37 cellular contexts compared by ENCODE assay signal in genomic region chrX:112233164-112233563, GRCh38.
"Had no signal": no experiment of that assay in that cellular context is flagged by ENCODE, and none has a peak within 500 bp of the region (broad histone marks: within the 10 kb centered on the region; RNA-seq: fewer than 3 reads in every experiment).

No MANE protein-coding gene starts in this region.

- H3K9me3 ChIP-seq: ascending aorta, colonic mucosa, Peyer's patch, SJSA1 had no signal

- ATAC-seq: PC-3 had no signal

- H3K4me1 ChIP-seq: ascending aorta, colonic mucosa, Peyer's patch, SJSA1 had no signal

- DNase-seq: activated B cell treated with CpG ODN at 0.5 μM for 24 hours; activated CD4-positive, alpha-beta memory T cell treated with anti-CD3 and anti-CD28 coated beads for 36 hours; activated CD4-positive, alpha-beta T cell treated with anti-CD3 and anti-CD28 coated beads for 4 hours; activated CD4-positive, alpha-beta T cell treated with anti-CD3 and anti-CD28 coated beads, Interleukin-2, amount 50 U/mL, for 1 hour; activated CD4-positive, CD25-positive, alpha-beta regulatory T cell treated with anti-CD3 and anti-CD28 coated beads, Interleukin-2, amount 50 U/mL, for 72 hours; activated CD8-positive, alpha-beta memory T cell treated with anti-CD3 and anti-CD28 coated beads, Interleukin-2, amount 50 U/mL, for 48 hours; activated effector memory CD4-positive, alpha-beta T cell treated with Interleukin-2 at 50 U/mL for 16 hours; activated naive CD4-positive, alpha-beta T cell; activated naive CD4-positive, alpha-beta T cell treated with anti-CD3 and anti-CD28 coated beads, Interleukin-2, amount 50 U/mL, for 16 hours; activated naive CD8-positive, alpha-beta T cell treated with anti-CD3 and anti-CD28 coated beads for 36 hours; activated T-cell treated with anti-CD3 and anti-CD28 coated beads, Interleukin-2, amount 50 U/mL, for 48 hours; amniotic stem cell; colonic mucosa; MM.1S; NCI-H1092 treated with DMSO at 0.1 percent for 48 hours; NCI-H1417; NCI-H146; NCI-H187; NCI-H2029 treated with DMSO at 0.1 percent for 48 hours; NCI-H2107; NCI-H2171; NCI-H510A; NCI-H526; NCI-H748 treated with DMSO at 0.1 percent for 48 hours; NK-92 treated with Interleukin-12 subunit alpha and Interleukin-12 subunit beta, amount 100 ng/mL, for 24 hours; PC-3; Peyer's patch; RPMI8226; SHP77 treated with DMSO at 0.1 percent for 48 hours; SW 1271; T-helper 1 cell; T-helper 2 cell; T-helper 9 cell had no signal

- H3K36me3 ChIP-seq: ascending aorta, cardiac muscle cell, colonic mucosa, Peyer's patch, SJSA1 had no signal

- H3K27ac ChIP-seq: ascending aorta, cardiac muscle cell, colonic mucosa, Peyer's patch, SJSA1, VCaP had no signal

- H3K4me3 ChIP-seq: ascending aorta, cardiac muscle cell, colonic mucosa, Peyer's patch, SJSA1 had no signal

- H3K27me3 ChIP-seq: ascending aorta, cardiac muscle cell, colonic mucosa, Peyer's patch, SJSA1 had no signal
